ENCODE assay signal across 8 cellular contexts in genomic region chr12:52050116-52050770, GRCh38. TPM values are rescaled to one million over a fixed set of nuclear protein-coding genes. Genes with fewer than 3 reads are reported as not detected.
DNase-seq lines count a peak whose midpoint lies in the region; ATAC-seq and TF ChIP-seq lines count a peak whose summit lies in the region.

No MANE protein-coding gene starts in this region.

- H3K4me3 ChIP-seq in RWPE2 (ENCODE audit: severe bottlenecking) (peak overlapping the region; percentile 64), neural cell (ENCODE audit: low read length) (peak overlapping the region; percentile 88)

- peaks cover 7% of the 10 kb centered on the region for H3K4me1 ChIP-seq in RWPE2 (ENCODE audit: insufficient read depth, poor library complexity, severe bottlenecking)

- H4K20me1 ChIP-seq in neural cell (ENCODE audit: insufficient read depth) = no peaks in the 10 kb centered on the region

- peak overlapping the region; percentile 79 for H3K4me3 Mint-ChIP-seq in activated CD8-positive, alpha-beta memory T cell treated with anti-CD3 and anti-CD28 coated beads, Interleukin-2, amount 10 ng/mL, durations not matched to agents 7 days and 5 days

- H3K27me3 Mint-ChIP-seq in activated CD8-positive, alpha-beta memory T cell treated with anti-CD3 and anti-CD28 coated beads, Interleukin-2, amount 10 ng/mL, durations not matched to agents 7 days and 5 days = peaks cover 6% of the 10 kb centered on the region

- no peaks in the 10 kb centered on the region for H3F3A ChIP-seq in neural cell (ENCODE audit: insufficient read depth, low read length, poor library complexity, severe bottlenecking)

- no peak for DNase-seq in activated CD8-positive, alpha-beta memory T cell treated with anti-CD3 and anti-CD28 coated beads, Interleukin-2, amount 10 ng/mL, durations not matched to agents 7 days and 5 days
- no peak for DNase-seq in activated CD8-positive, alpha-beta memory T cell treated with anti-CD3 and anti-CD28 coated beads for 24 hours
- no peak for DNase-seq in RWPE2 (ENCODE audit: low spot score)
- DNase-seq in erythroblast (lab: John Stamatoyannopoulos, UW) = no peak
- DNase-seq in HuH-7 (ENCODE audit: low spot score) = no peak

- peaks cover 2% of the 10 kb centered on the region for H3K36me3 Mint-ChIP-seq in activated CD8-positive, alpha-beta memory T cell treated with anti-CD3 and anti-CD28 coated beads, Interleukin-2, amount 10 ng/mL, durations not matched to agents 7 days and 5 days

- H3K9me2 ChIP-seq in neural cell (ENCODE audit: insufficient read depth, low read length) = no peaks in the 10 kb centered on the region

- H3K9me3 ChIP-seq in RWPE2 (ENCODE audit: severe bottlenecking) (no peaks in the 10 kb centered on the region), neural cell (ENCODE audit: low read length) (no peaks in the 10 kb centered on the region)

- peak overlapping the region; percentile 87 for H3K27ac Mint-ChIP-seq in activated CD8-positive, alpha-beta memory T cell treated with anti-CD3 and anti-CD28 coated beads, Interleukin-2, amount 10 ng/mL, durations not matched to agents 7 days and 5 days

- TF ChIP-seq CTCF in RWPE2 (IDR thresholded peaks at IDR 0.05; ENCODE audit: poor library complexity, severe bottlenecking) (no peak), neural cell (IDR thresholded peaks at IDR 0.05; ENCODE audit: poor library complexity, severe bottlenecking) (no peak)

- peak overlapping the region; percentile 90 for H3K9ac ChIP-seq in neural cell (ENCODE audit: low read length)

- H3K9me3 Mint-ChIP-seq in activated CD8-positive, alpha-beta memory T cell treated with anti-CD3 and anti-CD28 coated beads, Interleukin-2, amount 10 ng/mL, durations not matched to agents 7 days and 5 days (ENCODE audit: low read depth) = no peaks in the 10 kb centered on the region

- TF ChIP-seq POLR2A in erythroblast (IDR thresholded peaks at IDR 0.05; ENCODE audit: low read length) = peak; percentile 19

- H3K27ac ChIP-seq in RWPE2 (ENCODE audit: poor library complexity, severe bottlenecking) (peak overlapping the region; percentile 45), neural cell (ENCODE audit: low read length) (peak overlapping the region; percentile 67)

- H3K4me2 ChIP-seq in neural cell (ENCODE audit: low read length) = peak overlapping the region; percentile 94

- peak overlapping the region; percentile 85 for H2AFZ ChIP-seq in neural cell (ENCODE audit: low read depth, low read length)

- H3K27me3 ChIP-seq in RWPE2 (ENCODE audit: insufficient read depth, poor library complexity, severe bottlenecking) (no peaks in the 10 kb centered on the region), neural cell (ENCODE audit: insufficient read depth, low read depth, low read length) (no peaks in the 10 kb centered on the region)

- H3K79me2 ChIP-seq in neural cell (replicated peaks; ENCODE audit: insufficient read depth, low read length) = no peaks in the 10 kb centered on the region

- no peak for TF ChIP-seq EP300 in neural cell (conservative IDR thresholded peaks at IDR 0.05; ENCODE audit: poor library complexity, severe bottlenecking)

- CTCF ChIA-PET in activated CD8-positive, alpha-beta memory T cell treated with anti-CD3 and anti-CD28 coated beads, Interleukin-2, amount 10 ng/mL, durations not matched to agents 7 days and 5 days (lab: Charles Lee) = interaction anchor here (1.0 to 6.6 kb wide), 9 partner anchors 9 to 71 kb away, joined by 3 to 56 read pairs (median 8); partner anchors contain the start of gene ATG101

- ATAC-seq in activated CD8-positive, alpha-beta memory T cell treated with anti-CD3 and anti-CD28 coated beads, Interleukin-2, amount 10 ng/mL, durations not matched to agents 7 days and 5 days = no peak
- ATAC-seq in RWPE2 (ENCODE audit: low read depth) (no peak), HG03571 (IDR thresholded peaks at IDR 0.05; ENCODE audit: unreplicated experiment) (no peak), HG02981 (IDR thresholded peaks at IDR 0.05; ENCODE audit: unreplicated experiment) (no peak)

- H3K4me1 Mint-ChIP-seq in activated CD8-positive, alpha-beta memory T cell treated with anti-CD3 and anti-CD28 coated beads, Interleukin-2, amount 10 ng/mL, durations not matched to agents 7 days and 5 days = peaks cover 46% of the 10 kb centered on the region

- H3K36me3 ChIP-seq in RWPE2 (ENCODE audit: low read depth) (no peaks in the 10 kb centered on the region), neural cell (ENCODE audit: insufficient read depth, low read length) (no peaks in the 10 kb centered on the region)

- TF ChIP-seq RAD21 in neural cell (conservative IDR thresholded peaks at IDR 0.05) = no peak

TF ChIP-seq in neural cell, 6 proteins besides CTCF, POLR2A, EP300 and RAD21:
- no peak for TF ChIP-seq SMC3 (conservative IDR thresholded peaks at IDR 0.05; ENCODE audit: poor library complexity)
- TF ChIP-seq TAF1 (IDR thresholded peaks at IDR 0.05; ENCODE audit: low read depth) = peak; percentile 21
TF ChIP-seq in neural cell: peak in this region for 1.

RNA-seq across cellular contexts. Expression of gene NR4A1, which starts 1.0 kb away (rescaled TPM):
- 10 to 100 TPM in 1 of 2 experiments, 1 to 10 TPM in 1; 8.4 to 41.8 TPM for total RNA-seq in activated CD8-positive, alpha-beta memory T cell treated with anti-CD3 and anti-CD28 coated beads, Interleukin-2, amount 10 ng/mL, durations not matched to agents 7 days and 5 days
- 3.4 and 6.1 TPM in 2 replicates for polyA plus RNA-seq in neural cell
- polyA minus RNA-seq in neural cell = 5.0 and 7.3 TPM in 2 replicates

RNA-seq across cellular contexts. Expression of gene ATG101, which starts 19.5 kb away (rescaled TPM):
- total RNA-seq in activated CD8-positive, alpha-beta memory T cell treated with anti-CD3 and anti-CD28 coated beads, Interleukin-2, amount 10 ng/mL, durations not matched to agents 7 days and 5 days = 10 to 100 TPM; 33.3 to 42.2 TPM
- polyA plus RNA-seq in neural cell = 53.9 and 55.6 TPM in 2 replicates
- 32.5 and 40.2 TPM in 2 replicates for polyA minus RNA-seq in neural cell

RNA-seq across cellular contexts. Expression of gene SMIM41, which starts 29.3 kb away (rescaled TPM):
- not detected for total RNA-seq in activated CD8-positive, alpha-beta memory T cell treated with anti-CD3 and anti-CD28 coated beads, Interleukin-2, amount 10 ng/mL, durations not matched to agents 7 days and 5 days
- not detected in 2 replicates for polyA plus RNA-seq in neural cell
- polyA minus RNA-seq in neural cell = not detected in 2 replicates

RNA-seq across cellular contexts. Expression of gene TAMALIN, which starts 43.5 kb away (rescaled TPM):
- total RNA-seq in activated CD8-positive, alpha-beta memory T cell treated with anti-CD3 and anti-CD28 coated beads, Interleukin-2, amount 10 ng/mL, durations not matched to agents 7 days and 5 days = 1 to 10 TPM; 1.8 to 2.2 TPM
- polyA plus RNA-seq in neural cell = 5.4 and 6.1 TPM in 2 replicates
- 2.2 and 2.4 TPM in 2 replicates for polyA minus RNA-seq in neural cell
